Comparison of ENCODE assay signal across 16 cellular contexts in the genomic region with DNA sequence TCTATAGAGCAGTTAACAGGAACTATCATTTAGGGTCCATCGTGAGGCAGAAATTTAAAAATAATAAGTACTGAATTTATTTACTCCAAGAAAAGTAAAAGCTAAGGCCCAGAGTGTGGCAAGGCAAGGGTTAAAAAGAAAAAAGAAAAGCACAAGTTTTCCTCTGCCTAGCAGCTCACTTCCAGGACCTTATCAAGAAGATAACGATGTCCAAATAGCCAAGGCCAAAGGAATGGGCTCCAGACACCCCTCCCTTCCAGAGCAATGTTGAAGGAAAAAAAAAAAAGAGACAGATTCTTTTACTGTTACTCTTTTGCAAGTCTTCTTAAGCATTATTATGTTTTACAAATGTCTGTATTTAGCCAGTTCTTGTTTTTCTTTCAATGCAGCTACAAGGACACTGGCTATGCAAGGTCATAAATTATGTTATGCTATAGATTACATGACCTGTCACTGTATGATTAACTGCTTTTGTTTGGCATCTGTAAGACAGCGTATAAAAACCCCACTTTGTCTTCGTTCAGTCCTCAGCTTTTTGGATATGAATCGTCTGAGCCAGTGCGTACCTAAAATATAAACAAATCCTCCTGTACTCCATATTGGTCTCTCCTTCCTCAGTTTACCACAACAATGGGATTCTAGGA.
"Had no signal": no experiment of that assay in that cellular context is flagged by ENCODE, and none has a peak within 500 bp of the region (broad histone marks: within the 10 kb centered on the region; RNA-seq: fewer than 3 reads in every experiment).

No MANE protein-coding gene starts in this region.

- H3K36me3 Mint-ChIP-seq: memory B cell had no signal

- H3K27ac ChIP-seq: dorsolateral prefrontal cortex, esophagus muscularis mucosa, left ventricle myocardium inferior, uterus had no signal

- H3K9me3 Mint-ChIP-seq: memory B cell had no signal

- H3K27me3 Mint-ChIP-seq: activated CD4-positive, alpha-beta T cell treated with anti-CD3 and anti-CD28 coated beads, Interleukin-2, amount 10 ng/mL, durations not matched to agents 7 days and 5 days; memory B cell had no signal

- H3K27me3 ChIP-seq: dorsolateral prefrontal cortex, esophagus muscularis mucosa, uterus had no signal

- H3K4me3 Mint-ChIP-seq: activated CD4-positive, alpha-beta T cell treated with anti-CD3 and anti-CD28 coated beads, Interleukin-2, amount 10 ng/mL, durations not matched to agents 7 days and 5 days; memory B cell; stimulated activated naive CD8-positive, alpha-beta T cell treated with anti-CD3 and anti-CD28 coated beads, Interleukin-15, amount 100 ng/mL, for 72 hours had no signal

- DNase-seq: activated CD4-positive, alpha-beta T cell treated with anti-CD3 and anti-CD28 coated beads, Interleukin-2, amount 10 ng/mL, durations not matched to agents 7 days and 5 days; activated CD4-positive, CD25-positive, alpha-beta regulatory T cell; activated naive CD4-positive, alpha-beta T cell treated with anti-CD3 and anti-CD28 coated beads, Interleukin-2, amount 50 U/mL, for 16 hours; amygdala; dorsolateral prefrontal cortex; foreskin melanocyte; head of caudate nucleus; islet precursor cell; left ventricle myocardium inferior; stimulated activated CD4-positive, alpha-beta T cell treated with anti-CD3 and anti-CD28 coated beads, Interleukin-15, amount 100 ng/mL, for 24 hours; stimulated activated CD4-positive, alpha-beta T cell treated with anti-CD3 and anti-CD28 coated beads, Interleukin-4, amount 100 ng/mL, for 24 hours; stimulated activated naive CD8-positive, alpha-beta T cell treated with anti-CD3 and anti-CD28 coated beads, Interleukin-15, amount 100 ng/mL, for 72 hours; uterus had no signal

- H3K27ac Mint-ChIP-seq: activated CD4-positive, alpha-beta T cell treated with anti-CD3 and anti-CD28 coated beads, Interleukin-2, amount 10 ng/mL, durations not matched to agents 7 days and 5 days; activated T-helper 2 cell treated with anti-CD3 and anti-CD28 coated beads, Interferon-gamma antibody, Interleukin-2, Interleukin-4, amounts not matched to agents 10 μg/mL and 5 μg/mL and 100 μg/mL, durations not matched to agents 14 hours and 24 hours and 36 hours; memory B cell; stimulated activated naive CD8-positive, alpha-beta T cell treated with anti-CD3 and anti-CD28 coated beads, Interleukin-15, amount 100 ng/mL, for 72 hours had no signal

- H3K36me3 ChIP-seq: esophagus muscularis mucosa, left ventricle myocardium inferior, uterus had no signal

- H3K4me3 ChIP-seq: dorsolateral prefrontal cortex, esophagus muscularis mucosa, left ventricle myocardium inferior, uterus had no signal

- ATAC-seq: stimulated activated naive CD8-positive, alpha-beta T cell treated with anti-CD3 and anti-CD28 coated beads, Interleukin-15, amount 100 ng/mL, for 72 hours had no signal

- H3K9me3 ChIP-seq: esophagus muscularis mucosa, left ventricle myocardium inferior, uterus had no signal
